ENCODE assay signal across 1 cellular context in genomic region chr5:43268188-43268820, GRCh38.
TF ChIP-seq lines count a peak whose summit lies in the region.

No MANE protein-coding gene starts in this region.

TF ChIP-seq in GM12878, 131 proteins besides CTCF, POLR2A, EP300 and RAD21 (continued from another document and continues in another):
- TF ChIP-seq BHLHE40 (IDR thresholded peaks at IDR 0.05; ENCODE audit: borderline replicate concordance in 1 of 2, low read depth in 2 of 2, low read length in 1 of 2) (peak; percentile 35 to 73; a peak in 3 of 4 replicates), CREM (IDR thresholded peaks at IDR 0.05; ENCODE audit: low read depth) (peak; percentile 93), BCL3 (IDR thresholded peaks at IDR 0.05; ENCODE audit: borderline replicate concordance, insufficient read depth, low read depth, low read length, poor library complexity, severe bottlenecking) (peak; percentile 86), ZNF24 (IDR thresholded peaks at IDR 0.05) (0 out of 2 replicates have a peak, but pooled peaks have one; percentile 24), ETV6 (conservative IDR thresholded peaks at IDR 0.05 in 1 of 2, IDR thresholded peaks at IDR 0.05 in 1 of 2; ENCODE audit: borderline replicate concordance in 1 of 2, low read depth in 1 of 2) (peak in 1 of 2 experiments; percentile 62; a peak in 1 of 4 replicates), SREBF1 (IDR thresholded peaks at IDR 0.05; ENCODE audit: low read length) (no peak), CREB1 (IDR thresholded peaks at IDR 0.05; ENCODE audit: low read depth) (0 out of 2 replicates have a peak, but pooled peaks have one; percentile 20), ESRRA (IDR thresholded peaks at IDR 0.05; ENCODE audit: low read length) (no peak), MYB (IDR thresholded peaks at IDR 0.05; ENCODE audit: borderline replicate concordance, low read depth, low read length) (no peak), USF1 (IDR thresholded peaks at IDR 0.05; ENCODE audit: borderline replicate concordance, extremely low read length, insufficient read depth, low read depth, low read length) (no peak), RELA (IDR thresholded peaks at IDR 0.05; ENCODE audit: borderline replicate concordance, partially characterized antibody) (peak; percentile 79), PAX8 (IDR thresholded peaks at IDR 0.05) (no peak), ZBTB11 (CRISPR knock-in tag; IDR thresholded peaks at IDR 0.05) (no peak), MEF2B (IDR thresholded peaks at IDR 0.05; ENCODE audit: partially characterized antibody, poor library complexity, severe bottlenecking) (peak; percentile 63), NFIC (IDR thresholded peaks at IDR 0.05; ENCODE audit: low read depth, low read length) (peak; percentile 98), SP1 (IDR thresholded peaks at IDR 0.05; ENCODE audit: low read depth, low read length) (peak; percentile 68), SPI1 (IDR thresholded peaks at IDR 0.05; ENCODE audit: borderline replicate concordance, insufficient read depth, low read depth, low read length) (peak; percentile 31; the same call in 1 of the 2 replicates), TCF7 (IDR thresholded peaks at IDR 0.05; ENCODE audit: borderline replicate concordance) (peak; percentile 99), ZNF622 (IDR thresholded peaks at IDR 0.05) (no peak), CBX5 (IDR thresholded peaks at IDR 0.05; ENCODE audit: low read depth) (0 out of 2 replicates have a peak, but pooled peaks have one; percentile 32), HDGF (IDR thresholded peaks at IDR 0.05) (no peak), BACH1 (IDR thresholded peaks at IDR 0.05; ENCODE audit: borderline replicate concordance) (peak; percentile 71; the same call in 1 of the 2 replicates), MTA3 (IDR thresholded peaks at IDR 0.05; ENCODE audit: borderline replicate concordance, low read length) (peak; percentile 78; the same call in 1 of the 2 replicates), BRCA1 (IDR thresholded peaks at IDR 0.05; ENCODE audit: low read depth, low read length) (no peak), SIX5 (IDR thresholded peaks at IDR 0.05; ENCODE audit: low read depth, low read length, severe bottlenecking) (no peak), FOXM1 (IDR thresholded peaks at IDR 0.05; ENCODE audit: low read depth, low read length) (peak; percentile 99), IKZF2 (IDR thresholded peaks at IDR 0.05) (peak; percentile 64 to 78), BMI1 (IDR thresholded peaks at IDR 0.05; ENCODE audit: borderline replicate concordance) (peak; percentile 84), BCL11A (IDR thresholded peaks at IDR 0.05; ENCODE audit: low read depth, low read length) (peak; percentile 100), GABPA (IDR thresholded peaks at IDR 0.05; ENCODE audit: low read depth) (peak; percentile 57; the same call in 1 of the 2 replicates), PRDM15 (CRISPR knock-in tag; IDR thresholded peaks at IDR 0.05) (no peak), TCF12 (IDR thresholded peaks at IDR 0.05; ENCODE audit: low read depth, low read length) (peak; percentile 91), PBX3 (IDR thresholded peaks at IDR 0.05; ENCODE audit: insufficient replicate concordance, low read depth, low read length) (peak; percentile 45), ZBED1 (IDR thresholded peaks at IDR 0.05; ENCODE audit: borderline replicate concordance) (peak; percentile 83; the same call in 1 of the 2 replicates), EED (IDR thresholded peaks at IDR 0.05; ENCODE audit: low read depth) (peak; percentile 89), IRF4 (IDR thresholded peaks at IDR 0.05; ENCODE audit: low read depth, low read length) (peak; percentile 95), SUPT20H (IDR thresholded peaks at IDR 0.05; ENCODE audit: borderline replicate concordance, control insufficient read depth, low read depth, low read length) (no peak)
- TF ChIP-seq, protein P1, sequence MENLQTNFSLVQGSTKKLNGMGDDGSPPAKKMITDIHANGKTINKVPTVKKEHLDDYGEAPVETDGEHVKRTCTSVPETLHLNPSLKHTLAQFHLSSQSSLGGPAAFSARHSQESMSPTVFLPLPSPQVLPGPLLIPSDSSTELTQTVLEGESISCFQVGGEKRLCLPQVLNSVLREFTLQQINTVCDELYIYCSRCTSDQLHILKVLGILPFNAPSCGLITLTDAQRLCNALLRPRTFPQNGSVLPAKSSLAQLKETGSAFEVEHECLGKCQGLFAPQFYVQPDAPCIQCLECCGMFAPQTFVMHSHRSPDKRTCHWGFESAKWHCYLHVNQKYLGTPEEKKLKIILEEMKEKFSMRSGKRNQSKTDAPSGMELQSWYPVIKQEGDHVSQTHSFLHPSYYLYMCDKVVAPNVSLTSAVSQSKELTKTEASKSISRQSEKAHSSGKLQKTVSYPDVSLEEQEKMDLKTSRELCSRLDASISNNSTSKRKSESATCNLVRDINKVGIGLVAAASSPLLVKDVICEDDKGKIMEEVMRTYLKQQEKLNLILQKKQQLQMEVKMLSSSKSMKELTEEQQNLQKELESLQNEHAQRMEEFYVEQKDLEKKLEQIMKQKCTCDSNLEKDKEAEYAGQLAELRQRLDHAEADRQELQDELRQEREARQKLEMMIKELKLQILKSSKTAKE (IDR thresholded peaks at IDR 0.05; ENCODE audit: low read depth, poor library complexity, severe bottlenecking) = peak; percentile 92
- TF ChIP-seq, protein P2, sequence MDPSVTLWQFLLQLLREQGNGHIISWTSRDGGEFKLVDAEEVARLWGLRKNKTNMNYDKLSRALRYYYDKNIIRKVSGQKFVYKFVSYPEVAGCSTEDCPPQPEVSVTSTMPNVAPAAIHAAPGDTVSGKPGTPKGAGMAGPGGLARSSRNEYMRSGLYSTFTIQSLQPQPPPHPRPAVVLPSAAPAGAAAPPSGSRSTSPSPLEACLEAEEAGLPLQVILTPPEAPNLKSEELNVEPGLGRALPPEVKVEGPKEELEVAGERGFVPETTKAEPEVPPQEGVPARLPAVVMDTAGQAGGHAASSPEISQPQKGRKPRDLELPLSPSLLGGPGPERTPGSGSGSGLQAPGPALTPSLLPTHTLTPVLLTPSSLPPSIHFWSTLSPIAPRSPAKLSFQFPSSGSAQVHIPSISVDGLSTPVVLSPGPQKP (IDR thresholded peaks at IDR 0.05; ENCODE audit: low read depth, low read length) = no peak
- TF ChIP-seq, protein P3, sequence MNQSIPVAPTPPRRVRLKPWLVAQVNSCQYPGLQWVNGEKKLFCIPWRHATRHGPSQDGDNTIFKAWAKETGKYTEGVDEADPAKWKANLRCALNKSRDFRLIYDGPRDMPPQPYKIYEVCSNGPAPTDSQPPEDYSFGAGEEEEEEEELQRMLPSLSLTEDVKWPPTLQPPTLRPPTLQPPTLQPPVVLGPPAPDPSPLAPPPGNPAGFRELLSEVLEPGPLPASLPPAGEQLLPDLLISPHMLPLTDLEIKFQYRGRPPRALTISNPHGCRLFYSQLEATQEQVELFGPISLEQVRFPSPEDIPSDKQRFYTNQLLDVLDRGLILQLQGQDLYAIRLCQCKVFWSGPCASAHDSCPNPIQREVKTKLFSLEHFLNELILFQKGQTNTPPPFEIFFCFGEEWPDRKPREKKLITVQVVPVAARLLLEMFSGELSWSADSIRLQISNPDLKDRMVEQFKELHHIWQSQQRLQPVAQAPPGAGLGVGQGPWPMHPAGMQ (IDR thresholded peaks at IDR 0.05; ENCODE audit: borderline replicate concordance) = no peak
- TF ChIP-seq, protein P4, sequence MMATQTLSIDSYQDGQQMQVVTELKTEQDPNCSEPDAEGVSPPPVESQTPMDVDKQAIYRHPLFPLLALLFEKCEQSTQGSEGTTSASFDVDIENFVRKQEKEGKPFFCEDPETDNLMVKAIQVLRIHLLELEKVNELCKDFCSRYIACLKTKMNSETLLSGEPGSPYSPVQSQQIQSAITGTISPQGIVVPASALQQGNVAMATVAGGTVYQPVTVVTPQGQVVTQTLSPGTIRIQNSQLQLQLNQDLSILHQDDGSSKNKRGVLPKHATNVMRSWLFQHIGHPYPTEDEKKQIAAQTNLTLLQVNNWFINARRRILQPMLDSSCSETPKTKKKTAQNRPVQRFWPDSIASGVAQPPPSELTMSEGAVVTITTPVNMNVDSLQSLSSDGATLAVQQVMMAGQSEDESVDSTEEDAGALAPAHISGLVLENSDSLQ (IDR thresholded peaks at IDR 0.05) = peak; percentile 92
